In genomic region chr5:10910261-10910660, GRCh38 we compare ENCODE assay signal across 37 cellular contexts.
DNase-seq lines count a peak whose midpoint lies in the region; ATAC-seq, FAIRE-seq and TF ChIP-seq lines count a peak whose summit lies in the region.
"Had no signal": no experiment of that assay in that cellular context is flagged by ENCODE, and none has a peak within 500 bp of the region (broad histone marks: within the 10 kb centered on the region; RNA-seq: fewer than 3 reads in every experiment).

No MANE protein-coding gene starts in this region.

- TF ChIP-seq CTCF in HEK293 (tag by site-specific recombination; IDR thresholded peaks at IDR 0.05) (no peak), astrocyte (IDR thresholded peaks at IDR 0.05; ENCODE audit: insufficient read depth, low read depth, low read length) (no peak), esophagus muscularis mucosa (IDR thresholded peaks at IDR 0.05) (no peak), right lobe of liver (IDR thresholded peaks at IDR 0.05) (no peak)

- H3K4me3 ChIP-seq in HEK293 (ENCODE audit: low read depth, low read length) (no peak overlapping the region), SK-N-MC (no peak overlapping the region), astrocyte (ENCODE audit: insufficient read depth, low read depth, low read length) (no peak overlapping the region), esophagus muscularis mucosa (no peak overlapping the region), right lobe of liver (no peak overlapping the region)
- H3K4me3 ChIP-seq: A549; BLaER1; BLaER1 treated with 17β-estradiol and CSF1 and Interleukin-3, amounts not matched to agents 10 nM and 100 nM had no signal

- peaks cover 2% of the 10 kb centered on the region for H3K9me3 Mint-ChIP-seq in astrocyte (ENCODE audit: unreplicated experiment)
- H3K9me3 Mint-ChIP-seq in activated naive CD4-positive, alpha-beta T cell treated with anti-CD3 and anti-CD28 coated beads, Interleukin-2, amount 50 U/mL, for 72 hours = peaks cover 0 to 3% of the 10 kb centered on the region in 2 donors
- H3K9me3 Mint-ChIP-seq: CD4-positive, alpha-beta T cell had no signal

- no peaks in the 10 kb centered on the region; the same call in none of the 2 replicates for H3K9me3 ChIP-seq in HEK293 (ENCODE audit: control insufficient read depth, insufficient read depth, low read depth, low read length)
- no peaks in the 10 kb centered on the region for H3K9me3 ChIP-seq in SK-N-MC (ENCODE audit: low read depth, low read length)
- H3K9me3 ChIP-seq in astrocyte (ENCODE audit: insufficient read depth, low read depth, low read length) = no peaks in the 10 kb centered on the region
- H3K9me3 ChIP-seq in esophagus muscularis mucosa = no peaks in the 10 kb centered on the region
- no peaks in the 10 kb centered on the region for H3K9me3 ChIP-seq in right lobe of liver
- H3K9me3 ChIP-seq: A549, BE2C, BLaER1 had no signal

- H3K27me3 ChIP-seq in astrocyte (ENCODE audit: insufficient read depth, low read length) = no peaks in the 10 kb centered on the region
- H3K27me3 ChIP-seq in esophagus muscularis mucosa = no peaks in the 10 kb centered on the region
- no peaks in the 10 kb centered on the region for H3K27me3 ChIP-seq in right lobe of liver
- H3K27me3 ChIP-seq: BE2C; BLaER1; BLaER1 treated with 17β-estradiol and CSF1 and Interleukin-3, amounts not matched to agents 10 nM and 100 nM had no signal

- H3K4me1 Mint-ChIP-seq in astrocyte (ENCODE audit: low read depth, unreplicated experiment) = peaks cover 8% of the 10 kb centered on the region
- H3K4me1 Mint-ChIP-seq: B cell; CD4-positive, CD25-positive, alpha-beta regulatory T cell had no signal

- CTCF ChIA-PET in HEK293 (lab: Yijun Ruan, JAX) = interaction anchor here (1.3 kb wide), 1 partner anchor 38 kb away, joined by 8 read pairs; no protein-coding TSS in a partner anchor

- H3K4me2 ChIP-seq in astrocyte (ENCODE audit: low read length) = no peak overlapping the region
- H3K4me2 ChIP-seq: A549; BLaER1; BLaER1 treated with 17β-estradiol and CSF1 and Interleukin-3, amounts not matched to agents 10 nM and 100 nM had no signal

- no peaks in the 10 kb centered on the region for H3K36me3 Mint-ChIP-seq in astrocyte (ENCODE audit: low read depth, unreplicated experiment)
- H3K36me3 Mint-ChIP-seq in activated naive CD4-positive, alpha-beta T cell treated with anti-CD3 and anti-CD28 coated beads, Interleukin-2, amount 50 U/mL, for 72 hours = no peaks in the 10 kb centered on the region
- H3K36me3 Mint-ChIP-seq: CD14-positive monocyte; CD4-positive, alpha-beta memory T cell; CD4-positive, CD25-positive, alpha-beta regulatory T cell; CD8-positive, alpha-beta T cell had no signal

- intact Hi-C loops in esophagus muscularis mucosa (cut with DNase I) (no loop called here), right lobe of liver (cut with DNase I) (no loop called here)

- no peak overlapping the region for H3K9ac ChIP-seq in SK-N-MC (ENCODE audit: insufficient read length)
- H3K9ac ChIP-seq in astrocyte (ENCODE audit: low read length) = no peak overlapping the region
- H3K9ac ChIP-seq: BLaER1; BLaER1 treated with 17β-estradiol and CSF1 and Interleukin-3, amounts not matched to agents 10 nM and 100 nM had no signal

- FAIRE-seq in astrocyte (lab: Jason Lieb, UNC) (no peak), frontal cortex (lab: Jason Lieb, UNC) (no peak)
- FAIRE-seq: A204.1, A549, D721Med had no signal

- TF ChIP-seq POLR2A in esophagus muscularis mucosa (IDR thresholded peaks at IDR 0.05; ENCODE audit: low read depth) (no peak), right lobe of liver (IDR thresholded peaks at IDR 0.05) (no peak)

- H3K27me3 Mint-ChIP-seq in astrocyte (ENCODE audit: low read depth, unreplicated experiment) = peaks cover under 1% of the 10 kb centered on the region

- POLR2A ChIA-PET in HEK293 (lab: Yijun Ruan, JAX) = no interaction called here

- H2AFZ ChIP-seq in astrocyte (ENCODE audit: low read depth, low read length) = no peak overlapping the region

- H3K4me3 Mint-ChIP-seq in astrocyte (ENCODE audit: unreplicated experiment) = no peak overlapping the region
- H3K4me3 Mint-ChIP-seq: B cell; CD14-positive monocyte; CD4-positive, alpha-beta memory T cell; CD4-positive, alpha-beta T cell; CD4-positive, CD25-positive, alpha-beta regulatory T cell; CD8-positive, alpha-beta memory T cell; CD8-positive, alpha-beta T cell had no signal

- H3K27ac ChIP-seq in HEK293 (ENCODE audit: extremely low read depth, low read depth, low read length) (no peak overlapping the region), SK-N-MC (peak overlapping the region; percentile 55), astrocyte (ENCODE audit: low read depth, low read length) (no peak overlapping the region), esophagus muscularis mucosa (replicated peaks in 1 of 4) (no peak overlapping the region), right lobe of liver (no peak overlapping the region)
- H3K27ac ChIP-seq: 22Rv1; A549; BLaER1; BLaER1 treated with 17β-estradiol and CSF1 and Interleukin-3, amounts not matched to agents 10 nM and 100 nM; C4-2B had no signal

- no peak overlapping the region for H3K27ac Mint-ChIP-seq in astrocyte (ENCODE audit: unreplicated experiment)
- no peak overlapping the region for H3K27ac Mint-ChIP-seq in activated naive CD4-positive, alpha-beta T cell treated with anti-CD3 and anti-CD28 coated beads, Interleukin-2, amount 50 U/mL, for 72 hours
- H3K27ac Mint-ChIP-seq: B cell; CD14-positive monocyte; CD4-positive, alpha-beta memory T cell; CD4-positive, alpha-beta T cell; CD4-positive, CD25-positive, alpha-beta regulatory T cell; CD8-positive, alpha-beta memory T cell; CD8-positive, alpha-beta T cell had no signal

- DNase-seq in SK-N-MC (ENCODE audit: low read depth, low spot score) (no peak), astrocyte (ENCODE audit: low read depth) (peak; percentile 55), esophagus muscularis mucosa (ENCODE audit: extremely low spot score) (peak; percentile 2), frontal cortex (ENCODE audit: low spot score in 2 of 2) (no peak), right lobe of liver (no peak)
- no peak for DNase-seq in activated naive CD4-positive, alpha-beta T cell treated with anti-CD3 and anti-CD28 coated beads, Interleukin-2, amount 50 U/mL, for 72 hours (ENCODE audit: low spot score in 2 of 2)
- DNase-seq: 8988T; ACHN; AML-193; BE2C; C1 segment of cervical spinal cord; Caco-2; Calu3; CD4-positive, alpha-beta memory T cell; CD4-positive, alpha-beta T cell; CD4-positive, CD25-positive, alpha-beta regulatory T cell; CD8-positive, alpha-beta memory T cell; CD8-positive, alpha-beta T cell; COR-L47; DMS 273 treated with DMSO at 0.1 percent for 48 hours; DMS153; DMS53; DMS79; DMS79 treated with DMSO at 0.1 percent for 48 hours; DND-41; EL had no signal

- 78% methylated on average over 3 of the region's 3 CpGs for WGBS in esophagus muscularis mucosa
- 80% methylated on average over 3 of the region's 3 CpGs for WGBS in right lobe of liver (ENCODE audit: insufficient coverage, low coverage, low lambda C conversion rate, missing lambda C conversion rate)

- no peaks in the 10 kb centered on the region for H4K20me1 ChIP-seq in astrocyte (ENCODE audit: insufficient read depth, low read length)
- H4K20me1 ChIP-seq: BLaER1; BLaER1 treated with 17β-estradiol and CSF1 and Interleukin-3, amounts not matched to agents 10 nM and 100 nM had no signal

- no peaks in the 10 kb centered on the region for H3K79me2 ChIP-seq in astrocyte (ENCODE audit: insufficient read depth, low read length)

- H3K36me3 ChIP-seq in HEK293 (ENCODE audit: control insufficient read depth in 2 of 2, insufficient read depth in 1 of 2, low read length in 2 of 2) = no peaks in the 10 kb centered on the region
- H3K36me3 ChIP-seq in SK-N-MC (ENCODE audit: insufficient read depth, low read length) = no peaks in the 10 kb centered on the region
- no peaks in the 10 kb centered on the region for H3K36me3 ChIP-seq in astrocyte (ENCODE audit: insufficient read depth, low read length)
- no peaks in the 10 kb centered on the region for H3K36me3 ChIP-seq in esophagus muscularis mucosa
- no peaks in the 10 kb centered on the region for H3K36me3 ChIP-seq in right lobe of liver
- H3K36me3 ChIP-seq: BE2C; BLaER1; BLaER1 treated with 17β-estradiol and CSF1 and Interleukin-3, amounts not matched to agents 10 nM and 100 nM had no signal

- TF ChIP-seq EP300 in esophagus muscularis mucosa (IDR thresholded peaks at IDR 0.05) = no peak

- ATAC-seq in HG03571 (IDR thresholded peaks at IDR 0.05; ENCODE audit: unreplicated experiment) = no peak
- no peak for ATAC-seq in activated naive CD4-positive, alpha-beta T cell treated with anti-CD3 and anti-CD28 coated beads, Interleukin-2, amount 50 U/mL, for 72 hours
- no peak for ATAC-seq in right lobe of liver
- ATAC-seq: A549; CD8-positive, alpha-beta T cell had no signal

- 0 out of 2 replicates have a peak, but pooled peaks cover 2% of the 10 kb centered on the region for H3K4me1 ChIP-seq in HEK293 (ENCODE audit: control insufficient read depth, insufficient read depth, low read length)
- peaks cover 12% of the 10 kb centered on the region for H3K4me1 ChIP-seq in astrocyte (ENCODE audit: insufficient read depth, low read length)
- H3K4me1 ChIP-seq in esophagus muscularis mucosa = no peaks in the 10 kb centered on the region
- no peaks in the 10 kb centered on the region for H3K4me1 ChIP-seq in right lobe of liver
- H3K4me1 ChIP-seq: BE2C, BLaER1, Caco-2 had no signal

TF ChIP-seq in HEK293, 187 proteins besides CTCF, POLR2A, EP300 and RAD21:
- TF ChIP-seq ATF2 (tag by site-specific recombination; IDR thresholded peaks at IDR 0.05; ENCODE audit: low read depth) (no peak), SP7 (tag by site-specific recombination; IDR thresholded peaks at IDR 0.05) (no peak), ZNF214 (tag by site-specific recombination; IDR thresholded peaks at IDR 0.05; ENCODE audit: borderline replicate concordance) (no peak), ZNF544 (tag by site-specific recombination; IDR thresholded peaks at IDR 0.05) (no peak), ZFP3 (tag by site-specific recombination; IDR thresholded peaks at IDR 0.05; ENCODE audit: low read depth) (0 out of 2 replicates have a peak, but pooled peaks have one; percentile 10), ZNF548 (tag by site-specific recombination; IDR thresholded peaks at IDR 0.05) (no peak), ZNF658 (tag by site-specific recombination; IDR thresholded peaks at IDR 0.05) (no peak)

Comparison
In these comparisons a context has a peak if more than half of its experiments do, and no peak if none do; other contexts are left out.
1. DNase-seq: peak in astrocyte (single experiment) and esophagus muscularis mucosa (single experiment); none in SK-N-MC (single experiment), frontal cortex (0 of 2), activated naive CD4-positive, alpha-beta T cell treated with anti-CD3 and anti-CD28 coated beads, Interleukin-2, amount 50 U/mL, for 72 hours (0 of 2) and right lobe of liver (0 of 3).